Comparison of ENCODE assay signal across 14 cellular contexts in genomic region chr7:12089951-12090756, GRCh38.
"Had no signal": no experiment of that assay in that cellular context is flagged by ENCODE, and none has a peak within 500 bp of the region (broad histone marks: within the 10 kb centered on the region; RNA-seq: fewer than 3 reads in every experiment).

No MANE protein-coding gene starts in this region.

- H3K9me3 Mint-ChIP-seq: endodermal cell, memory B cell had no signal

- H3K27me3 ChIP-seq: breast epithelium, dorsolateral prefrontal cortex, gastroesophageal sphincter, ovary, right lobe of liver had no signal

- H3K4me3 Mint-ChIP-seq: activated T-helper 17 cell treated with anti-CD3 and anti-CD28 coated beads, Interleukin-2, amount 50 U/mL, for 72 hours; endodermal cell; memory B cell; nephron; stimulated activated naive CD8-positive, alpha-beta T cell treated with anti-CD3 and anti-CD28 coated beads, Interleukin-15, amount 100 ng/mL, for 72 hours had no signal

- H3K36me3 Mint-ChIP-seq: memory B cell had no signal

- H3K27ac ChIP-seq: breast epithelium, dorsolateral prefrontal cortex, gastroesophageal sphincter, ovary, right lobe of liver, VCaP had no signal

- H3K27ac Mint-ChIP-seq: activated T-helper 17 cell treated with anti-CD3 and anti-CD28 coated beads, Interleukin-2, amount 50 U/mL, for 72 hours; endodermal cell; memory B cell; nephron had no signal

- DNase-seq: activated CD4-positive, alpha-beta T cell treated with anti-CD3 and anti-CD28 coated beads, Interleukin-2, amount 50 U/mL, for 48 hours; activated naive CD4-positive, alpha-beta T cell treated with Interleukin-2 at 50 U/mL for 16 hours; dorsolateral prefrontal cortex; endodermal cell; left ventricle myocardium superior; ovary; right lobe of liver; stimulated activated naive CD8-positive, alpha-beta T cell treated with anti-CD3 and anti-CD28 coated beads, Interleukin-15, amount 100 ng/mL, for 72 hours had no signal

- ATAC-seq: activated T-helper 17 cell treated with anti-CD3 and anti-CD28 coated beads, Interleukin-2, amount 50 U/mL, for 72 hours; gastroesophageal sphincter; left ventricle myocardium superior had no signal

- H3K4me3 ChIP-seq: gastroesophageal sphincter, ovary, right lobe of liver had no signal

- H3K4me1 Mint-ChIP-seq: activated T-helper 17 cell treated with anti-CD3 and anti-CD28 coated beads, Interleukin-2, amount 50 U/mL, for 72 hours; memory B cell; nephron; stimulated activated naive CD8-positive, alpha-beta T cell treated with anti-CD3 and anti-CD28 coated beads, Interleukin-15, amount 100 ng/mL, for 72 hours had no signal

- H3K27me3 Mint-ChIP-seq: activated T-helper 17 cell treated with anti-CD3 and anti-CD28 coated beads, Interleukin-2, amount 50 U/mL, for 72 hours; stimulated activated naive CD8-positive, alpha-beta T cell treated with anti-CD3 and anti-CD28 coated beads, Interleukin-15, amount 100 ng/mL, for 72 hours had no signal

- H3K9me3 ChIP-seq: breast epithelium, gastroesophageal sphincter, ovary, right lobe of liver had no signal

- H3K4me1 ChIP-seq: breast epithelium, gastroesophageal sphincter, right lobe of liver had no signal

- H3K36me3 ChIP-seq: breast epithelium, gastroesophageal sphincter, ovary, right lobe of liver had no signal
